ENCODE assay signal across 16 cellular contexts in genomic region chr11:133946018-133946417, GRCh38. TPM values are rescaled to one million over a fixed set of nuclear protein-coding genes. Genes with fewer than 3 reads are reported as not detected.
DNase-seq lines count a peak whose midpoint lies in the region; ATAC-seq, FAIRE-seq and TF ChIP-seq lines count a peak whose summit lies in the region.
"Had no signal": no experiment of that assay in that cellular context is flagged by ENCODE, and none has a peak within 500 bp of the region (broad histone marks: within the 10 kb centered on the region; RNA-seq: fewer than 3 reads in every experiment).

No MANE protein-coding gene starts in this region.

- CTCF ChIA-PET in CD8-positive, alpha-beta T cell (lab: Charles Lee) = interaction anchor here (0.6 to 2.5 kb wide), 5 partner anchors 11 to 185 kb away, joined by 3 to 16 read pairs (median 4); partner anchors contain the start of gene IGSF9B

- H3K27me3 ChIP-seq in CD8-positive, alpha-beta T cell (ENCODE audit: insufficient read depth, low read length) = no peaks in the 10 kb centered on the region
- H3K27me3 ChIP-seq in astrocyte (ENCODE audit: insufficient read depth, low read length) (no peaks in the 10 kb centered on the region), rectal smooth muscle tissue (ENCODE audit: control insufficient read depth, insufficient read depth, low read length) (no peaks in the 10 kb centered on the region)
- H3K27me3 ChIP-seq: tibial artery had no signal

- peaks cover 13% of the 10 kb centered on the region for H4K20me1 ChIP-seq in astrocyte (ENCODE audit: insufficient read depth, low read length)

- peak overlapping the region; percentile 88 for H3K4me3 Mint-ChIP-seq in activated CD4-positive, alpha-beta T cell treated with anti-CD3 and anti-CD28 coated beads, Interleukin-2, amount 10 ng/mL, durations not matched to agents 24 days and 14 days
- no peak overlapping the region for H3K4me3 Mint-ChIP-seq in CD8-positive, alpha-beta T cell
- H3K4me3 Mint-ChIP-seq in astrocyte (ENCODE audit: unreplicated experiment) = no peak overlapping the region
- H3K4me3 Mint-ChIP-seq: CD14-positive monocyte, mesothelial cell of epicardium had no signal

- H3K9ac ChIP-seq in astrocyte (ENCODE audit: low read length) (peak overlapping the region; percentile 46), rectal smooth muscle tissue (ENCODE audit: low read length) (no peak overlapping the region)

- peak overlapping the region; percentile 97 for H3K27ac Mint-ChIP-seq in activated CD4-positive, alpha-beta T cell treated with anti-CD3 and anti-CD28 coated beads, Interleukin-2, amount 10 ng/mL, durations not matched to agents 24 days and 14 days
- no peak overlapping the region for H3K27ac Mint-ChIP-seq in CD8-positive, alpha-beta T cell
- no peak overlapping the region for H3K27ac Mint-ChIP-seq in astrocyte (ENCODE audit: unreplicated experiment)
- H3K27ac Mint-ChIP-seq: CD14-positive monocyte, mesothelial cell of epicardium had no signal

- H3K36me3 Mint-ChIP-seq in activated CD4-positive, alpha-beta T cell treated with anti-CD3 and anti-CD28 coated beads, Interleukin-2, amount 10 ng/mL, durations not matched to agents 24 days and 14 days (ENCODE audit: low read depth) = peaks cover 38% of the 10 kb centered on the region
- peaks cover 11% of the 10 kb centered on the region for H3K36me3 Mint-ChIP-seq in CD8-positive, alpha-beta T cell
- peaks cover 4% of the 10 kb centered on the region for H3K36me3 Mint-ChIP-seq in astrocyte (ENCODE audit: low read depth, unreplicated experiment)
- H3K36me3 Mint-ChIP-seq: CD14-positive monocyte, mesothelial cell of epicardium had no signal

- ATAC-seq in CD8-positive, alpha-beta T cell = no peak
- ATAC-seq in HG02610 (IDR thresholded peaks at IDR 0.05; ENCODE audit: unreplicated experiment) = no peak

- POLR2A ChIA-PET in CD8-positive, alpha-beta T cell (lab: Charles Lee) = interaction anchor here (3.4 to 3.6 kb wide), 2 partner anchors 11 to 91 kb away, joined by 10 to 14 read pairs; partner anchors contain the start of gene IGSF9B

- H3K4me1 ChIP-seq in CD8-positive, alpha-beta T cell (ENCODE audit: insufficient read depth, low read length) = peaks cover 58% of the 10 kb centered on the region
- peaks cover 29% of the 10 kb centered on the region for H3K4me1 ChIP-seq in astrocyte (ENCODE audit: insufficient read depth, low read length)
- peaks cover 49% of the 10 kb centered on the region for H3K4me1 ChIP-seq in rectal smooth muscle tissue (ENCODE audit: control insufficient read depth, insufficient read depth, low read length)

- no peak for DNase-seq in activated CD4-positive, alpha-beta T cell treated with anti-CD3 and anti-CD28 coated beads, Interleukin-2, amount 10 ng/mL, durations not matched to agents 24 days and 14 days
- DNase-seq in activated CD4-positive, alpha-beta T cell treated with anti-CD3 and anti-CD28 coated beads, Interleukin-2, amount 50 U/mL, for 1 hour = no peak
- DNase-seq in CD8-positive, alpha-beta T cell = no peak
- no peak for DNase-seq in astrocyte (ENCODE audit: low read depth)
- no peak for DNase-seq in stimulated activated CD4-positive, alpha-beta T cell treated with anti-CD3 and anti-CD28 coated beads, Interleukin-2, amount 100 ng/mL, for 24 hours
- DNase-seq in T-helper 9 cell = no peak
- DNase-seq: HCEC 1CT, islet precursor cell had no signal

- H3K27ac ChIP-seq in CD8-positive, alpha-beta T cell (ENCODE audit: low read depth, low read length) = no peak overlapping the region
- H3K27ac ChIP-seq in astrocyte (ENCODE audit: low read depth, low read length) (peak overlapping the region; percentile 25), rectal smooth muscle tissue (ENCODE audit: low read depth, low read length) (peak overlapping the region; percentile 63)

- peak overlapping the region; percentile 42 for H3K4me3 ChIP-seq in CD8-positive, alpha-beta T cell (ENCODE audit: low read depth, low read length)
- H3K4me3 ChIP-seq in astrocyte (ENCODE audit: insufficient read depth, low read depth, low read length) (no peak overlapping the region), rectal smooth muscle tissue (ENCODE audit: low read length) (no peak overlapping the region)

- H3K4me2 ChIP-seq in astrocyte (ENCODE audit: low read length) = peak overlapping the region; percentile 83

- H2AFZ ChIP-seq in astrocyte (ENCODE audit: low read depth, low read length) = no peak overlapping the region

- H3K9me3 ChIP-seq in CD8-positive, alpha-beta T cell (ENCODE audit: low read length) = no peaks in the 10 kb centered on the region
- H3K9me3 ChIP-seq in astrocyte (ENCODE audit: insufficient read depth, low read depth, low read length) = no peaks in the 10 kb centered on the region
- H3K9me3 ChIP-seq: tibial artery had no signal

- no peaks in the 10 kb centered on the region for H3K36me3 ChIP-seq in CD8-positive, alpha-beta T cell (ENCODE audit: insufficient read depth, low read length)
- H3K36me3 ChIP-seq in astrocyte (ENCODE audit: insufficient read depth, low read length) (no peaks in the 10 kb centered on the region), rectal smooth muscle tissue (ENCODE audit: control insufficient read depth, insufficient read depth, low read length) (peaks cover 4% of the 10 kb centered on the region)

- H3K27me3 Mint-ChIP-seq in activated CD4-positive, alpha-beta T cell treated with anti-CD3 and anti-CD28 coated beads, Interleukin-2, amount 10 ng/mL, durations not matched to agents 24 days and 14 days = no peaks in the 10 kb centered on the region
- H3K27me3 Mint-ChIP-seq in CD8-positive, alpha-beta T cell (ENCODE audit: low read depth) = no peaks in the 10 kb centered on the region
- no peaks in the 10 kb centered on the region for H3K27me3 Mint-ChIP-seq in astrocyte (ENCODE audit: low read depth, unreplicated experiment)

- TF ChIP-seq CTCF in CD8-positive, alpha-beta T cell (IDR thresholded peaks at IDR 0.05) = no peak
- no peak for TF ChIP-seq CTCF in astrocyte (IDR thresholded peaks at IDR 0.05; ENCODE audit: insufficient read depth, low read depth, low read length)

- peaks cover 77% of the 10 kb centered on the region for H3K4me1 Mint-ChIP-seq in activated CD4-positive, alpha-beta T cell treated with anti-CD3 and anti-CD28 coated beads, Interleukin-2, amount 10 ng/mL, durations not matched to agents 24 days and 14 days
- peaks cover 50% of the 10 kb centered on the region for H3K4me1 Mint-ChIP-seq in CD8-positive, alpha-beta T cell (ENCODE audit: low read depth)
- H3K4me1 Mint-ChIP-seq in astrocyte (ENCODE audit: low read depth, unreplicated experiment) = peaks cover 31% of the 10 kb centered on the region
- H3K4me1 Mint-ChIP-seq: CD14-positive monocyte had no signal

- no peak for FAIRE-seq in astrocyte (lab: Jason Lieb, UNC)
- FAIRE-seq: A204.1, HTR-8/SVneo had no signal

- H3K9me3 Mint-ChIP-seq in activated CD4-positive, alpha-beta T cell treated with anti-CD3 and anti-CD28 coated beads, Interleukin-2, amount 10 ng/mL, durations not matched to agents 24 days and 14 days = no peaks in the 10 kb centered on the region
- H3K9me3 Mint-ChIP-seq in CD8-positive, alpha-beta T cell = no peaks in the 10 kb centered on the region
- H3K9me3 Mint-ChIP-seq in astrocyte (ENCODE audit: unreplicated experiment) = no peaks in the 10 kb centered on the region
- H3K9me3 Mint-ChIP-seq: CD14-positive monocyte, mesothelial cell of epicardium had no signal

- H3K79me2 ChIP-seq in astrocyte (ENCODE audit: insufficient read depth, low read length) = no peaks in the 10 kb centered on the region

- intact Hi-C loops in activated CD4-positive, alpha-beta T cell treated with anti-CD3 and anti-CD28 coated beads, Interleukin-2, amount 10 ng/mL, durations not matched to agents 24 days and 14 days (cut with micrococcal nuclease) = loop anchor here (5.0 kb wide), 1 partner anchor 276 kb away; the partner anchor contains the start of genes NCAPD3 and VPS26B
- intact Hi-C loops in CD8-positive, alpha-beta T cell (cut with DNase I, micrococcal nuclease) = loop anchor here in 1 of 2 experiments (5.0 to 10.0 kb wide), 3 partner anchors 276 to 386 kb away; partner anchors contain the start of genes ACAD8, GLB1L2, NCAPD3 and THYN1

RNA-seq across cellular contexts. Expression of gene IGSF9B, which starts 10.8 kb away (rescaled TPM):
- 90.5 and 91.8 TPM in 2 replicates for total RNA-seq in activated CD4-positive, alpha-beta T cell treated with anti-CD3 and anti-CD28 coated beads, Interleukin-2, amount 10 ng/mL, durations not matched to agents 24 days and 14 days
- 10 to 100 TPM; 10.1 to 11.6 TPM for total RNA-seq in CD8-positive, alpha-beta T cell
- 13.1 and 16.7 TPM in 2 replicates for total RNA-seq in astrocyte
- total RNA-seq: dermis microvascular lymphatic vessel endothelial cell had no signal
